Comparison of ENCODE assay signal across 27 cellular contexts in genomic region chr1:224331824-224332223, GRCh38.
"Had no signal": no experiment of that assay in that cellular context is flagged by ENCODE, and none has a peak within 500 bp of the region (broad histone marks: within the 10 kb centered on the region; RNA-seq: fewer than 3 reads in every experiment).

No MANE protein-coding gene starts in this region.

- H2AFZ ChIP-seq: parathyroid adenoma had no signal

- H3K36me3 Mint-ChIP-seq: natural killer cell; stimulated activated memory B cell treated with anti-CD40 and anti-IgM and Interleukin-4, amounts not matched to agents 10 μg/mL and 1 μg/mL and 100 μg/mL, for 72 hours; type B pancreatic cell had no signal

- H3K27ac ChIP-seq: coronary artery, left lung, neutrophil, parathyroid adenoma, right atrium auricular region had no signal

- ATAC-seq: heart right ventricle; left cardiac atrium; left lung; natural killer cell; stimulated activated memory B cell treated with anti-CD40 and anti-IgM and Interleukin-4, amounts not matched to agents 10 μg/mL and 1 μg/mL and 100 μg/mL, for 72 hours; stimulated activated naive CD8-positive, alpha-beta T cell treated with anti-CD3 and anti-CD28 coated beads, Interleukin-15, Interleukin-2, amounts not matched to agents 100 U/mL and 50 U/mL, for 24 hours had no signal

- H3K4me3 Mint-ChIP-seq: stimulated activated memory B cell treated with anti-CD40 and anti-IgM and Interleukin-4, amounts not matched to agents 10 μg/mL and 1 μg/mL and 100 μg/mL, for 72 hours had no signal

- H3K27me3 Mint-ChIP-seq: progenitor cell of endocrine pancreas; stimulated activated memory B cell treated with anti-CD40 and anti-IgM and Interleukin-4, amounts not matched to agents 10 μg/mL and 1 μg/mL and 100 μg/mL, for 72 hours; type B pancreatic cell had no signal

- H3K4me3 ChIP-seq: coronary artery, left lung, right atrium auricular region, sigmoid colon, testis, tibial artery had no signal

- H3K9ac ChIP-seq: parathyroid adenoma had no signal

- H3K27ac Mint-ChIP-seq: progenitor cell of endocrine pancreas; stimulated activated memory B cell treated with anti-CD40 and anti-IgM and Interleukin-4, amounts not matched to agents 10 μg/mL and 1 μg/mL and 100 μg/mL, for 72 hours had no signal

- DNase-seq: dermis blood vessel endothelial cell; effector memory CD4-positive, alpha-beta T cell; erythroblast; esophagus squamous epithelium; foreskin melanocyte; glutamatergic neuron; heart right ventricle; hippocampal formation; left cardiac atrium; left lung; mesendoderm; natural killer cell; sigmoid colon; stimulated activated CD4-positive, alpha-beta T cell treated with anti-CD3 and anti-CD28 coated beads, Interleukin-2, amount 100 ng/mL, for 24 hours; stimulated activated CD4-positive, alpha-beta T cell treated with anti-CD3 and anti-CD28 coated beads, Interleukin-4, amount 100 ng/mL, for 24 hours; stimulated activated naive CD8-positive, alpha-beta T cell treated with anti-CD3 and anti-CD28 coated beads, Interleukin-15, Interleukin-2, amounts not matched to agents 100 U/mL and 50 U/mL, for 24 hours; substantia nigra; testis; tibial artery had no signal

- H3K9me3 ChIP-seq: esophagus squamous epithelium, heart right ventricle, left lung, neutrophil, right atrium auricular region, sigmoid colon, testis, tibial artery had no signal

- H3K27me3 ChIP-seq: esophagus squamous epithelium, heart right ventricle, left lung, neutrophil, right atrium auricular region, sigmoid colon, testis, tibial artery had no signal

- H3K36me3 ChIP-seq: esophagus squamous epithelium, neutrophil, right atrium auricular region, tibial artery had no signal

- H3K4me1 ChIP-seq: parathyroid adenoma had no signal

- H3K9me3 Mint-ChIP-seq: natural killer cell; neural crest cell; stimulated activated memory B cell treated with anti-CD40 and anti-IgM and Interleukin-4, amounts not matched to agents 10 μg/mL and 1 μg/mL and 100 μg/mL, for 72 hours; type B pancreatic cell had no signal
